In the genomic region with DNA sequence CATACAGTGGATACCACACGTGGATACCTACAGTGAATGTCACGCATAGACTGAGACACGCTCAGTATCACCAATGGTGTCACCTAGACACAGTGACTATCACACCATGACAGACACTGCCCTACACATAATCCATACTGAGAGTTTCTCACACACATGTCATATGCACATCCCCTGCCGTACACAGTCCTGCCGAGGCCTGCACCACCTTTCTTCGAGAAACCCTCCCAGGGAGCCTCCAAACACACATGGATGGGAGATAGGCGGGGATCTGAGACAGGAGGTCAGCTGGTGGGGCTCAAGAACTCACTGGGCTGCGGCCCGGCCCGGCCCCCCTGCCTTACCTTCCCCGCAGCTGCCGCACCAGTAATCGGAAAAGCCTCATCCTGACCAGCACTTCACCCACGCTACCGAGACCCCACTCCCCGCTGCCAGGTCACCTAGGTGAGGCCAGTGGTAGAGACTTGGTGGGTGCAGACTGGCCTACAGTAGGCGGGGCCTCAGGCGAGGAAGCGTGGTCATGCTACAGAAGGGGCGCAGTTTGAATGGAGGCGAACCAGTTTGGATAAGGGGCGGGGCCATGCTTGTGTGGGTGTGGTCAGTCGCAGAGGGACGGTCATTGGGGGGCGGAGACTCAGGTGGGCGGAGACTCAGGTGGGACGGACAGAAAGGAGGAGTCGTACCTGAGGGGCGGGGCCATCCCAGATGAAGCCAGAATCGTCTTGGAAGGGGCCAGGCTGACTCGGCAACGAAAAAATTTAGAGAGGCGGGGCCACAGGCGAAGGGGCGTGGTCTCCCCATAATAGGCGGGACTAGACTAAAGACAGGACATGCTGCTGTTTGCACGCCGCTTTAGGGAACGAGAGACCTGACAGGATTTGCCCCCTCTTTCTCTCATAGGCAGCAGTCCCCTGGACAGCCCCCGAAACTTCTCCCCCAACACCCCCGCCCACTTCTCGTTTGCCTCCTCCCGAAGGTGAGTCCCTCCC, we compare ENCODE assay signal across 1 cellular context.
TF ChIP-seq lines count a peak whose summit lies in the region.

No MANE protein-coding gene starts in this region.

TF ChIP-seq in K562, 482 proteins besides CTCF, POLR2A, EP300 and RAD21 (continued from another document):
- TF ChIP-seq ETS1 (conservative IDR thresholded peaks at IDR 0.05; ENCODE audit: control insufficient read depth, low read depth, low read length) = 0 out of 2 replicates have a peak, but pooled peaks have one; percentile 46
- TF ChIP-seq, protein P1, sequence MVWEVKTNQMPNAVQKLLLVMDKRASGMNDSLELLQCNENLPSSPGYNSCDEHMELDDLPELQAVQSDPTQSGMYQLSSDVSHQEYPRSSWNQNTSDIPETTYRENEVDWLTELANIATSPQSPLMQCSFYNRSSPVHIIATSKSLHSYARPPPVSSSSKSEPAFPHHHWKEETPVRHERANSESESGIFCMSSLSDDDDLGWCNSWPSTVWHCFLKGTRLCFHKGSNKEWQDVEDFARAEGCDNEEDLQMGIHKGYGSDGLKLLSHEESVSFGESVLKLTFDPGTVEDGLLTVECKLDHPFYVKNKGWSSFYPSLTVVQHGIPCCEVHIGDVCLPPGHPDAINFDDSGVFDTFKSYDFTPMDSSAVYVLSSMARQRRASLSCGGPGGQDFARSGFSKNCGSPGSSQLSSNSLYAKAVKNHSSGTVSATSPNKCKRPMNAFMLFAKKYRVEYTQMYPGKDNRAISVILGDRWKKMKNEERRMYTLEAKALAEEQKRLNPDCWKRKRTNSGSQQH (CRISPR knock-in tag; IDR thresholded peaks at IDR 0.05) = peak; percentile 55; the same call in 1 of the 2 replicates
- no peak for TF ChIP-seq HMG20A (CRISPR knock-in tag; conservative IDR thresholded peaks at IDR 0.05)
- TF ChIP-seq CC2D1A (IDR thresholded peaks at IDR 0.05) = no peak
- no peak for TF ChIP-seq ZNF354B (CRISPR knock-in tag; IDR thresholded peaks at IDR 0.05)
- TF ChIP-seq ZNF175 (CRISPR knock-in tag; IDR thresholded peaks at IDR 0.05; ENCODE audit: low read depth) = no peak
- TF ChIP-seq NCOA6 (IDR thresholded peaks at IDR 0.05) = no peak
- TF ChIP-seq ZNF316 (IDR thresholded peaks at IDR 0.05) = no peak
- TF ChIP-seq GTF2E2 (tag; IDR thresholded peaks at IDR 0.05) = no peak
- TF ChIP-seq ZNF133 (CRISPR knock-in tag; IDR thresholded peaks at IDR 0.05) = no peak
- no peak for TF ChIP-seq ZNF253 (CRISPR knock-in tag; conservative IDR thresholded peaks at IDR 0.05)
- no peak for TF ChIP-seq POLR2AphosphoS2 (IDR thresholded peaks at IDR 0.05; ENCODE audit: low read length)
- TF ChIP-seq BHLHE40 (IDR thresholded peaks at IDR 0.05; ENCODE audit: low read length) = no peak
- TF ChIP-seq KLF1 (tag; IDR thresholded peaks at IDR 0.05) = peak; percentile 86; the same call in 1 of the 2 replicates
- no peak for TF ChIP-seq SIX5 (IDR thresholded peaks at IDR 0.05; ENCODE audit: borderline replicate concordance in 1 of 2, insufficient read depth in 1 of 2, low read depth in 1 of 2, low read length in 2 of 2)
- TF ChIP-seq MCM7 (IDR thresholded peaks at IDR 0.05) = no peak
- TF ChIP-seq, protein P2, sequence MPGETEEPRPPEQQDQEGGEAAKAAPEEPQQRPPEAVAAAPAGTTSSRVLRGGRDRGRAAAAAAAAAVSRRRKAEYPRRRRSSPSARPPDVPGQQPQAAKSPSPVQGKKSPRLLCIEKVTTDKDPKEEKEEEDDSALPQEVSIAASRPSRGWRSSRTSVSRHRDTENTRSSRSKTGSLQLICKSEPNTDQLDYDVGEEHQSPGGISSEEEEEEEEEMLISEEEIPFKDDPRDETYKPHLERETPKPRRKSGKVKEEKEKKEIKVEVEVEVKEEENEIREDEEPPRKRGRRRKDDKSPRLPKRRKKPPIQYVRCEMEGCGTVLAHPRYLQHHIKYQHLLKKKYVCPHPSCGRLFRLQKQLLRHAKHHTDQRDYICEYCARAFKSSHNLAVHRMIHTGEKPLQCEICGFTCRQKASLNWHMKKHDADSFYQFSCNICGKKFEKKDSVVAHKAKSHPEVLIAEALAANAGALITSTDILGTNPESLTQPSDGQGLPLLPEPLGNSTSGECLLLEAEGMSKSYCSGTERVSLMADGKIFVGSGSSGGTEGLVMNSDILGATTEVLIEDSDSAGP (CRISPR knock-in tag; IDR thresholded peaks at IDR 0.05) = no peak
- TF ChIP-seq POLR2H (tag; IDR thresholded peaks at IDR 0.05; ENCODE audit: low read depth) = no peak
- 0 out of 2 replicates have a peak, but pooled peaks have one; percentile 13 for TF ChIP-seq VEZF1 (CRISPR knock-in tag; IDR thresholded peaks at IDR 0.05)
- TF ChIP-seq DIDO1 (tag; IDR thresholded peaks at IDR 0.05; ENCODE audit: low read depth) = no peak
- no peak for TF ChIP-seq EHMT2 (IDR thresholded peaks at IDR 0.05)
- TF ChIP-seq E2F6 (IDR thresholded peaks at IDR 0.05; ENCODE audit: borderline replicate concordance in 1 of 2, extremely low read depth in 1 of 2, insufficient read depth in 1 of 2, insufficient read length in 1 of 2, low read depth in 1 of 2, low read length in 1 of 2, poor library complexity in 1 of 2, severe bottlenecking in 1 of 2) = peak in 1 of 2 experiments; percentile 34
- TF ChIP-seq, protein P3, sequence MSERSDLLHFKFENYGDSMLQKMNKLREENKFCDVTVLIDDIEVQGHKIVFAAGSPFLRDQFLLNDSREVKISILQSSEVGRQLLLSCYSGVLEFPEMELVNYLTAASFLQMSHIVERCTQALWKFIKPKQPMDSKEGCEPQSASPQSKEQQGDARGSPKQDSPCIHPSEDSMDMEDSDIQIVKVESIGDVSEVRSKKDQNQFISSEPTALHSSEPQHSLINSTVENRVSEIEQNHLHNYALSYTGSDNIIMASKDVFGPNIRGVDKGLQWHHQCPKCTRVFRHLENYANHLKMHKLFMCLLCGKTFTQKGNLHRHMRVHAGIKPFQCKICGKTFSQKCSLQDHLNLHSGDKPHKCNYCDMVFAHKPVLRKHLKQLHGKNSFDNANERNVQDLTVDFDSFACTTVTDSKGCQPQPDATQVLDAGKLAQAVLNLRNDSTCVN (CRISPR knock-in tag; IDR thresholded peaks at IDR 0.05) = no peak
- TF ChIP-seq ADNP (tag; IDR thresholded peaks at IDR 0.05) = no peak
- TF ChIP-seq ZNF24 (IDR thresholded peaks at IDR 0.05) = no peak
- TF ChIP-seq ZNF134 (CRISPR knock-in tag; conservative IDR thresholded peaks at IDR 0.05) = no peak
- TF ChIP-seq KDM4B (IDR thresholded peaks at IDR 0.05; ENCODE audit: borderline replicate concordance in 2 of 2, low read depth in 1 of 2) = no peak
- no peak for TF ChIP-seq NUFIP1 (IDR thresholded peaks at IDR 0.05; ENCODE audit: partially characterized antibody)
- no peak for TF ChIP-seq CHD2 (IDR thresholded peaks at IDR 0.05; ENCODE audit: low read depth, low read length)
- peak; percentile 23; the same call in 1 of the 2 replicates for TF ChIP-seq CXXC5 (CRISPR knock-in tag; IDR thresholded peaks at IDR 0.05)
- no peak for TF ChIP-seq RBM39 (optimal IDR thresholded peaks at IDR 0.05; ENCODE audit: low read depth, low read length)
TF ChIP-seq in K562: peak in this region for 43.
